Comparison of ENCODE assay signal across 11 cellular contexts in the genomic region with DNA sequence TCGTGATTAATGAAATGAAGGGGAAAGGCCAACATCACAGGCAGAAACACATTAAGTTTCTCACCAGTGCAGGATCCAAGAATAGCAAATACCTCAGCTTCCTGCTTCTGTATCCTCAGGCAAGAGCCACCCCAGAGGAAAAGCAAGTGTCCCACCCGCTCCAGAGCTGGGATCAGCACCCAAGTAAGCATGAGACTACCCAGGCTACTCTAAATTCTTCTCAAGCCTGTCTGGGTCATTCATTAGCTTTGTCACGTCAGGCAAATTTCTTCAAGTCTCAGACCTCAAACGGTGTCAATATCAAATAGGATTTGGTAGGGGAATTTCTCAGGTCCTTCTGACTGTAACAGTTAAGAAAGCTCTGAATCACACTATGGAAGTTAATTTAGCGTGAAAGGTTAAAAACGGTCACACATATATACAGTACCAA. TPM values are rescaled to one million over a fixed set of nuclear protein-coding genes. Genes with fewer than 3 reads are reported as not detected.
DNase-seq lines count a peak whose midpoint lies in the region; ATAC-seq and TF ChIP-seq lines count a peak whose summit lies in the region.
"Had no signal": no experiment of that assay in that cellular context is flagged by ENCODE, and none has a peak within 500 bp of the region (broad histone marks: within the 10 kb centered on the region; RNA-seq: fewer than 3 reads in every experiment).

No MANE protein-coding gene starts in this region.

- H3K4me3 ChIP-seq in fibroblast of the aortic adventitia (ENCODE audit: low read depth, low read length): no peak overlapping the region
- no peak overlapping the region for H3K4me3 ChIP-seq in tibial artery
- no peak overlapping the region for H3K4me3 ChIP-seq in Caco-2 (ENCODE audit: low read depth, low read length)

- H3K4me1 ChIP-seq in tibial artery (peaks cover 0 to 17% (median 14%) of the 10 kb centered on the region in 4 donors), Caco-2 (0 out of 2 replicates have a peak, but pooled peaks cover 5% of the 10 kb centered on the region)

- CTCF ChIA-PET in Caco-2 (lab: Charles Lee): no interaction called here

- peak overlapping the region; percentile 27 to 41 for H3K27ac ChIP-seq in tibial artery

- no peaks in the 10 kb centered on the region for H3K9me3 ChIP-seq in tibial artery
- H3K9me3 ChIP-seq in Caco-2: no peaks in the 10 kb centered on the region

- no peaks in the 10 kb centered on the region for H3K27me3 Mint-ChIP-seq in Caco-2 (ENCODE audit: insufficient read depth, unreplicated experiment)
- H3K27me3 Mint-ChIP-seq: activated CD4-positive, alpha-beta T cell treated with anti-CD3 and anti-CD28 coated beads, Interleukin-2, amount 10 ng/mL, durations not matched to agents 24 days and 14 days had no signal

- peak overlapping the region in 1 of 2 donors; percentile 23 for H3K27ac Mint-ChIP-seq in activated naive CD4-positive, alpha-beta T cell treated with anti-CD3 and anti-CD28 coated beads, Interleukin-2, amount 50 U/mL, for 72 hours
- H3K27ac Mint-ChIP-seq in Caco-2 (ENCODE audit: unreplicated experiment): no peak overlapping the region
- H3K27ac Mint-ChIP-seq: activated CD4-positive, alpha-beta T cell treated with anti-CD3 and anti-CD28 coated beads, Interleukin-2, amount 10 ng/mL, durations not matched to agents 24 days and 14 days had no signal

- no peaks in the 10 kb centered on the region for H3K9me3 Mint-ChIP-seq in activated naive CD4-positive, alpha-beta T cell treated with anti-CD3 and anti-CD28 coated beads, Interleukin-2, amount 50 U/mL, for 72 hours
- H3K9me3 Mint-ChIP-seq in Caco-2 (ENCODE audit: unreplicated experiment): peaks cover 12% of the 10 kb centered on the region
- H3K9me3 Mint-ChIP-seq: activated CD4-positive, alpha-beta T cell treated with anti-CD3 and anti-CD28 coated beads, Interleukin-2, amount 10 ng/mL, durations not matched to agents 24 days and 14 days had no signal

- POLR2A ChIA-PET in Caco-2 (lab: Charles Lee): no interaction called here

- no peak overlapping the region for H3K4me3 Mint-ChIP-seq in Caco-2 (ENCODE audit: unreplicated experiment)
- H3K4me3 Mint-ChIP-seq: activated CD4-positive, alpha-beta T cell treated with anti-CD3 and anti-CD28 coated beads, Interleukin-2, amount 10 ng/mL, durations not matched to agents 24 days and 14 days had no signal

- intact Hi-C loops in tibial artery (cut with DNase I; ENCODE audit: low total_unique reads): no loop called here
- intact Hi-C loops in Caco-2 (cut with micrococcal nuclease; ENCODE audit: unreplicated experiment): no loop called here

- TF ChIP-seq CTCF in fibroblast of the aortic adventitia (IDR thresholded peaks at IDR 0.05; ENCODE audit: insufficient read depth, low read length) (no peak), tibial artery (IDR thresholded peaks at IDR 0.05) (no peak), Caco-2 (IDR thresholded peaks at IDR 0.05; ENCODE audit: insufficient read depth in 1 of 2, low read depth in 1 of 2, low read length in 1 of 2, severe bottlenecking in 1 of 2, unreplicated experiment in 1 of 2) (no peak)

- no peak for DNase-seq in activated naive CD4-positive, alpha-beta T cell treated with anti-CD3 and anti-CD28 coated beads, Interleukin-2, amount 50 U/mL, for 72 hours (ENCODE audit: low spot score in 2 of 2)
- DNase-seq in activated naive CD4-positive, alpha-beta T cell treated with anti-CD3 and anti-CD28 coated beads, Interleukin-2, amount 50 U/mL, for 16 hours: no peak
- peak; percentile 39 for DNase-seq in HPDE6-E6E7 (ENCODE audit: extremely low spot score)
- peak; percentile 69 for DNase-seq in fibroblast of the aortic adventitia (ENCODE audit: low read depth)
- DNase-seq in tibial artery: no peak
- DNase-seq in iPS-NIHi7 (ENCODE audit: extremely low spot score): no peak
- DNase-seq in Caco-2: no peak
- DNase-seq: activated CD4-positive, alpha-beta T cell treated with anti-CD3 and anti-CD28 coated beads, Interleukin-2, amount 10 ng/mL, durations not matched to agents 24 days and 14 days; effector CD8-positive, alpha-beta T cell; NCI-H1930 had no signal

- no peaks in the 10 kb centered on the region for H3K4me1 Mint-ChIP-seq in Caco-2 (ENCODE audit: low read depth, unreplicated experiment)

- H3K36me3 ChIP-seq in tibial artery (peaks cover 0 to 18% (median 3%) of the 10 kb centered on the region in 3 donors), Caco-2 (ENCODE audit: control insufficient read depth, insufficient read depth, low read length) (no peaks in the 10 kb centered on the region; the same call in none of the 2 replicates)

- H3K27me3 ChIP-seq in tibial artery: no peaks in the 10 kb centered on the region
- no peaks in the 10 kb centered on the region for H3K27me3 ChIP-seq in Caco-2 (replicated peaks; ENCODE audit: control insufficient read depth, insufficient read depth, low read length)

- ATAC-seq in activated naive CD4-positive, alpha-beta T cell treated with anti-CD3 and anti-CD28 coated beads, Interleukin-2, amount 50 U/mL, for 72 hours: peak; percentile 46 to 64
- no peak for ATAC-seq in HG03280 (IDR thresholded peaks at IDR 0.05; ENCODE audit: unreplicated experiment)

- BruUV-seq in Caco-2 (replicated peaks; lab: Mats Ljungman, UMichigan): no TSS peak

- peaks cover 0 to 6% of the 10 kb centered on the region in 2 donors for H3K36me3 Mint-ChIP-seq in activated naive CD4-positive, alpha-beta T cell treated with anti-CD3 and anti-CD28 coated beads, Interleukin-2, amount 50 U/mL, for 72 hours
- peaks cover 25% of the 10 kb centered on the region for H3K36me3 Mint-ChIP-seq in Caco-2 (ENCODE audit: insufficient read depth, unreplicated experiment)

RNA-seq across cellular contexts. Expression of a gene that starts 59.0 kb away (rescaled TPM):
- 10 to 100 TPM; 16.7 to 19.8 TPM for total RNA-seq in activated naive CD4-positive, alpha-beta T cell treated with anti-CD3 and anti-CD28 coated beads, Interleukin-2, amount 50 U/mL, for 72 hours
- 16.2 and 19.5 TPM in 2 replicates for total RNA-seq in fibroblast of the aortic adventitia (ENCODE audit: low replicate concordance)
- 59.3 and 63.8 TPM in 2 replicates for total RNA-seq in Caco-2 (2022)

Comparison
In these comparisons a context has a peak if more than half of its experiments do, and no peak if none do; other contexts are left out.
1. DNase-seq: peak in HPDE6-E6E7 (single experiment) and fibroblast of the aortic adventitia (single experiment); none in activated naive CD4-positive, alpha-beta T cell treated with anti-CD3 and anti-CD28 coated beads, Interleukin-2, amount 50 U/mL, for 72 hours (0 of 2), activated naive CD4-positive, alpha-beta T cell treated with anti-CD3 and anti-CD28 coated beads, Interleukin-2, amount 50 U/mL, for 16 hours (single experiment), tibial artery (0 of 2), iPS-NIHi7 (single experiment) and Caco-2 (0 of 2).